Comparison of ENCODE assay signal across 12 cellular contexts in the genomic region with DNA sequence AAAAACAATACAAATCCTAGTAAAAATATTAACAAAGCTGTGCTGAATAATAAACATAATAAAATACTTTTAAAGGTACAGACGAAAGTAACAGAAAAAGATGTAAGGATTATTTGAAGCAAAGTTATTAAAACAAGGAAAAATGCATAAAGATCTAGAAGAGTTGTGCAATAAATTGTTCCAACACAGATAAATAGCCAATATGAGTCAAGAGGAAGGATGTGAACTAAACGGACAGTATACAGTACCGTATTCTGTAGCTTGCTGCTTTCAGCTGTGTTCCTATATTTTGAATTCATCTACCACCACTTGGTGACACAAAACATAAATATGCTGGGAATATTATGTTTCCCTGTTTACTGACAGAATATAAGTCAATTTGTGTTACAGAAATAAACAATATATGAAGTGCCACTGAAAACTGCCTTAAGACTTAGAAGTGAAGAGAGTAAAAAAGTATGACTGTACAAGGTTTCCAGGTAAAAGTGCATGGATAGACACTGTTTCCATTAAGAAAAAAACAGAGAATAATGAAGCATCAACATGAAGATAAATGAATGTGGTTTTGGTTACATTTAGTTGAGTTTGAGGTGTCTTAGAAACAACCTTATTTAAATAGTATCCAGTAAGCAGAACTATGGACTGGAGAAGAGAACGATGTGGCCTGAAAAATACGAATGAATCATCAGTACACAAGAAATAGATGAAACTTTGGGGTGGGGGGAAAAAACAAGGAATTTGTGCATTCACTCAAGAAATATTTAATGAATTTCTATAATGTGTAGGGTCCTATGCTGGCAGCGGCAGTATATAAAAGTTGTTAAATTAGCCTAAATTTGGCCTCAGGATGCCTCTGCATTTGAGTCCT. TPM values are rescaled to one million over a fixed set of nuclear protein-coding genes. Genes with fewer than 3 reads are reported as not detected.
DNase-seq lines count a peak whose midpoint lies in the region; ATAC-seq and TF ChIP-seq lines count a peak whose summit lies in the region.
"Had no signal": no experiment of that assay in that cellular context is flagged by ENCODE, and none has a peak within 500 bp of the region (broad histone marks: within the 10 kb centered on the region; RNA-seq: fewer than 3 reads in every experiment).

No MANE protein-coding gene starts in this region.

- no peaks in the 10 kb centered on the region for H3K9me2 ChIP-seq in OCI-LY7 (ENCODE audit: insufficient read depth, low read length)

- H3K79me2 ChIP-seq in OCI-LY7 (ENCODE audit: insufficient read depth, low read depth, low read length) = peaks cover 100% of the 10 kb centered on the region

- H3K4me1 Mint-ChIP-seq in activated T-cell treated with anti-CD3 and anti-CD28 coated beads, Interleukin-2, amount 50 U/mL, for 72 hours (ENCODE audit: low read depth) = peaks cover 73% of the 10 kb centered on the region
- peaks cover 35% of the 10 kb centered on the region for H3K4me1 Mint-ChIP-seq in activated naive CD4-positive, alpha-beta T cell treated with anti-CD3 and anti-CD28 coated beads, Interleukin-2, amount 10 ng/mL, durations not matched to agents 7 days and 5 days

- no peaks in the 10 kb centered on the region for H3K27me3 ChIP-seq in skeletal muscle satellite cell (ENCODE audit: control insufficient read depth, insufficient read depth, low read length)

- POLR2A ChIA-PET in OCI-LY7 (lab: Charles Lee) = no interaction called here

- no peak for DNase-seq in activated T-cell treated with anti-CD3 and anti-CD28 coated beads, Interleukin-2, amount 50 U/mL, for 72 hours
- DNase-seq in activated T-cell treated with anti-CD3 and anti-CD28 coated beads, Interleukin-2, amount 50 U/mL, for 48 hours = no peak
- DNase-seq in OCI-LY7 (ENCODE audit: low spot score) = no peak
- peak; percentile 44 for DNase-seq in dermis blood vessel endothelial cell
- DNase-seq in activated naive CD4-positive, alpha-beta T cell treated with anti-CD3 and anti-CD28 coated beads, Interleukin-2, amount 10 ng/mL, durations not matched to agents 7 days and 5 days = no peak
- DNase-seq in NCI-H524 treated with DMSO at 0.1 percent for 48 hours (lab: John Stamatoyannopoulos, UW) = no peak
- no peak for DNase-seq in NCI-H1105 (lab: John Stamatoyannopoulos, UW)
- DNase-seq: lower lobe of right lung, NCI-H1105 treated with DMSO at 0.1 percent for 48 hours, NCI-H69 had no signal

- H3K9ac ChIP-seq in skeletal muscle satellite cell (ENCODE audit: low read depth, low read length) = peak overlapping the region; percentile 23

- ATAC-seq in activated T-cell treated with anti-CD3 and anti-CD28 coated beads, Interleukin-2, amount 50 U/mL, for 72 hours (replicated peaks in 1 of 2) = peak; percentile 25 to 60
- ATAC-seq: lower lobe of right lung had no signal

- CTCF ChIA-PET in OCI-LY7 (lab: Charles Lee; ENCODE audit: unreplicated experiment) = no interaction called here
- CTCF ChIA-PET in activated naive CD4-positive, alpha-beta T cell treated with anti-CD3 and anti-CD28 coated beads, Interleukin-2, amount 10 ng/mL, durations not matched to agents 7 days and 5 days (lab: Charles Lee) = interaction anchor here (1.5 kb wide), 1 partner anchor 14 kb away, joined by 4 read pairs; no protein-coding TSS in a partner anchor

- H3K4me3 ChIP-seq in OCI-LY7 (ENCODE audit: low read depth, low read length, poor library complexity, severe bottlenecking) (no peak overlapping the region), skeletal muscle satellite cell (ENCODE audit: low read length) (peak overlapping the region; percentile 29)
- H3K4me3 ChIP-seq: lower lobe of right lung had no signal

- H3K27ac Mint-ChIP-seq in activated T-cell treated with anti-CD3 and anti-CD28 coated beads, Interleukin-2, amount 50 U/mL, for 72 hours = peak overlapping the region; percentile 97
- H3K27ac Mint-ChIP-seq in activated naive CD4-positive, alpha-beta T cell treated with anti-CD3 and anti-CD28 coated beads, Interleukin-2, amount 10 ng/mL, durations not matched to agents 7 days and 5 days = no peak overlapping the region
- H3K27ac Mint-ChIP-seq: T-helper 1 cell treated with Interleukin-12 subunit alpha and Interleukin-12 subunit beta and Interleukin-4 antibody, amounts not matched to agents 30 μg/mL and 1 μg/mL, for 36 hours had no signal

- H3K9me3 ChIP-seq in OCI-LY7 (ENCODE audit: low read length) = no peaks in the 10 kb centered on the region
- no peaks in the 10 kb centered on the region for H3K9me3 ChIP-seq in skeletal muscle satellite cell (replicated peaks; ENCODE audit: low read length)
- H3K9me3 ChIP-seq: lower lobe of right lung had no signal

- no peaks in the 10 kb centered on the region for H3K27me3 Mint-ChIP-seq in activated T-cell treated with anti-CD3 and anti-CD28 coated beads, Interleukin-2, amount 50 U/mL, for 72 hours (ENCODE audit: low read depth)
- H3K27me3 Mint-ChIP-seq in activated naive CD4-positive, alpha-beta T cell treated with anti-CD3 and anti-CD28 coated beads, Interleukin-2, amount 10 ng/mL, durations not matched to agents 7 days and 5 days = no peaks in the 10 kb centered on the region

- no peak overlapping the region for H3K27ac ChIP-seq in OCI-LY7 (ENCODE audit: low read depth, low read length, poor library complexity, severe bottlenecking)
- H3K27ac ChIP-seq: lower lobe of right lung had no signal

- H3K36me3 ChIP-seq in OCI-LY7 (ENCODE audit: insufficient read depth, low read length) (peaks cover 90% of the 10 kb centered on the region), skeletal muscle satellite cell (ENCODE audit: insufficient read depth, low read length) (no peaks in the 10 kb centered on the region)

- no peaks in the 10 kb centered on the region for H3K9me3 Mint-ChIP-seq in activated T-cell treated with anti-CD3 and anti-CD28 coated beads, Interleukin-2, amount 50 U/mL, for 72 hours
- H3K9me3 Mint-ChIP-seq in activated naive CD4-positive, alpha-beta T cell treated with anti-CD3 and anti-CD28 coated beads, Interleukin-2, amount 10 ng/mL, durations not matched to agents 7 days and 5 days = no peaks in the 10 kb centered on the region
- H3K9me3 Mint-ChIP-seq: T-helper 1 cell treated with Interleukin-12 subunit alpha and Interleukin-12 subunit beta and Interleukin-4 antibody, amounts not matched to agents 30 μg/mL and 1 μg/mL, for 36 hours had no signal

- no TSS peak for BruUV-seq in OCI-LY7 (replicated peaks; lab: Mats Ljungman, UMichigan)

- peaks cover 81% of the 10 kb centered on the region for H4K20me1 ChIP-seq in OCI-LY7 (ENCODE audit: insufficient read depth, low read length)

- H2AFZ ChIP-seq in OCI-LY7 (ENCODE audit: low read length) = no peak overlapping the region

- peak overlapping the region; percentile 2; the same call in 1 of the 2 replicates for H3K4me2 ChIP-seq in OCI-LY7 (ENCODE audit: low read length)
- peak overlapping the region; percentile 76 for H3K4me2 ChIP-seq in skeletal muscle satellite cell (ENCODE audit: low read length)

- TF ChIP-seq CTCF in OCI-LY7 (conservative IDR thresholded peaks at IDR 0.05; ENCODE audit: low read length) = no peak

- peaks cover 0 to 9% of the 10 kb centered on the region in 2 donors for H3K36me3 Mint-ChIP-seq in activated T-cell treated with anti-CD3 and anti-CD28 coated beads, Interleukin-2, amount 50 U/mL, for 72 hours (ENCODE audit: insufficient read depth in 2 of 2)
- peaks cover 3% of the 10 kb centered on the region for H3K36me3 Mint-ChIP-seq in activated naive CD4-positive, alpha-beta T cell treated with anti-CD3 and anti-CD28 coated beads, Interleukin-2, amount 10 ng/mL, durations not matched to agents 7 days and 5 days

- intact Hi-C loops in OCI-LY7 (cut with micrococcal nuclease; ENCODE audit: unreplicated experiment) = no loop called here

- H3K4me1 ChIP-seq in OCI-LY7 (ENCODE audit: insufficient read depth, low read length, poor library complexity, severe bottlenecking) (peaks cover 26% of the 10 kb centered on the region), skeletal muscle satellite cell (ENCODE audit: control insufficient read depth, insufficient read depth, low read length) (peaks cover 63% of the 10 kb centered on the region)

- peak overlapping the region; percentile 20 to 90 for H3K4me3 Mint-ChIP-seq in activated T-cell treated with anti-CD3 and anti-CD28 coated beads, Interleukin-2, amount 50 U/mL, for 72 hours
- H3K4me3 Mint-ChIP-seq in activated naive CD4-positive, alpha-beta T cell treated with anti-CD3 and anti-CD28 coated beads, Interleukin-2, amount 10 ng/mL, durations not matched to agents 7 days and 5 days = no peak overlapping the region
- H3K4me3 Mint-ChIP-seq: T-helper 1 cell treated with Interleukin-12 subunit alpha and Interleukin-12 subunit beta and Interleukin-4 antibody, amounts not matched to agents 30 μg/mL and 1 μg/mL, for 36 hours had no signal

RNA-seq across cellular contexts. Expression of a gene that starts 13.1 kb away (rescaled TPM):
- total RNA-seq in activated T-cell treated with anti-CD3 and anti-CD28 coated beads, Interleukin-2, amount 50 U/mL, for 72 hours = 10 to 100 TPM; 81.1 to 83.8 TPM
- 14.1 and 15.1 TPM in 2 replicates for total RNA-seq in OCI-LY7 (2014; rRNA removed; shearing (Covaris generic))
- total RNA-seq in OCI-LY7 (2022) (90.3 and 97.4 TPM in 2 replicates), dermis blood vessel endothelial cell (19.4 and 46.8 TPM in 2 replicates)
- total RNA-seq in skeletal muscle satellite cell (2012; rRNA removed) = 21.8 and 23.2 TPM in 2 replicates
